In the genomic region with DNA sequence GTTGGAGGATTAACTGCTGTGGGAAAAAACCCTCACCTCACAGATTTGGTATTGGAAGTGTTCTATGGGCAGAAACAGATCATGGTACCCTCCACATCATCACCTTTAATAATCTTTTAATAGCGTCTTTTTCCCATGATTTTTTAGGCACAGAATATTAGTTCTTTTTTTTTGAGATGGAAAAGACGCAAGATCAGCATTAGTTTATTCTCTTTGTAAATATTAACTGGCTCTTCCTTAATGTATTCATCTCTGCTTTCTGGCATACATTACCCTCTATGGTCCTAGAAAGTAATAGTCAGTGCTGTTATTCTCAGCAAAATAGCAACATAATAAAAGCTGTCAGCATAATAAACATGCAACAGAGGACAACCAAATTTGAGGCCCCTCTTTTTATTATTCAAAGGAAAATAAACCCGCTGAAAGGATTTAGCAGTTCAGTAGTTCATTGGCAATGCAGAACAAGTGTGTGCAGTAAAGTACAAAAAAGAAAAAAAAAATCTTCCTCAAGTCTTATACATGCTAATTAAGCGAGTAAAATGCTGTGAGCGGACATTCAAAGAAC, we compare ENCODE assay signal across 28 cellular contexts. TPM values are rescaled to one million over a fixed set of nuclear protein-coding genes. Genes with fewer than 3 reads are reported as not detected.
A peak's percentile ranks its signal among the peaks of the same experiment; 100 is the strongest.
DNase-seq lines count a peak whose midpoint lies in the region; ATAC-seq, FAIRE-seq and TF ChIP-seq lines count a peak whose summit lies in the region.
"Had no signal": no experiment of that assay in that cellular context is flagged by ENCODE, and none has a peak within 500 bp of the region (broad histone marks: within the 10 kb centered on the region; RNA-seq: fewer than 3 reads in every experiment).

No MANE protein-coding gene starts in this region.

- no peak overlapping the region for H2BK12ac ChIP-seq in neuronal stem cell (ENCODE audit: low read length)

- H4K91ac ChIP-seq in neuronal stem cell (ENCODE audit: low read depth, low read length, poor library complexity): no peak overlapping the region

- POLR2A ChIA-PET in A549 (lab: Yijun Ruan, JAX): no interaction called here

- CTCF ChIA-PET in A549 (lab: Yijun Ruan, JAX): no interaction called here

- H3K27ac ChIP-seq in A549: no peak overlapping the region
- H3K27ac ChIP-seq in SK-N-MC: peak overlapping the region; percentile 27; the same call in 1 of the 2 replicates
- H3K27ac ChIP-seq in neuronal stem cell (replicated peaks; ENCODE audit: low read length): no peak overlapping the region
- H3K27ac ChIP-seq: 22Rv1, BLaER1 had no signal

- 87% methylated on average over 5 of the region's 5 CpGs for WGBS in A549 (ENCODE audit: missing lambda C conversion rate)
- WGBS in neuronal stem cell (ENCODE audit: extremely low coverage in 2 of 2, insufficient read length in 2 of 2, insufficient replicate concordance in 1 of 2), 2 donors: no CpG with 5 or more reads among the region's 5 CpGs

- TF ChIP-seq RAD21 in A549 (conservative IDR thresholded peaks at IDR 0.05 in 1 of 2, IDR thresholded peaks at IDR 0.05 in 1 of 2): no peak

- DNase-seq in A549 (ENCODE audit: low read depth in 1 of 2, low spot score in 1 of 2) (no peak), SK-N-MC (ENCODE audit: low read depth, low spot score) (no peak), neuronal stem cell (ENCODE audit: low spot score) (no peak), NCI-H1930 (lab: John Stamatoyannopoulos, UW) (no peak)
- no peak for DNase-seq in activated T-cell treated with anti-CD3 and anti-CD28 coated beads, Interleukin-2, amount 50 U/mL, for 24 hours
- DNase-seq: ACHN; BE2C; C1 segment of cervical spinal cord; CD4-positive, alpha-beta memory T cell; CD4-positive, CD25-positive, alpha-beta regulatory T cell; CD8-positive, alpha-beta memory T cell; COR-L47; DMS 273 treated with DMSO at 0.1 percent for 48 hours; DMS153; DMS53; DMS79; DND-41; EL; GDM1 had no signal

- H3K4me1 Mint-ChIP-seq in nephron: peaks cover 4% of the 10 kb centered on the region
- no peaks in the 10 kb centered on the region for H3K4me1 Mint-ChIP-seq in activated T-cell treated with anti-CD3 and anti-CD28 coated beads, Interleukin-2, amount 50 U/mL, for 24 hours (ENCODE audit: low read depth)
- H3K4me1 Mint-ChIP-seq: CD14-positive monocyte; CD4-positive, alpha-beta memory T cell; CD4-positive, CD25-positive, alpha-beta regulatory T cell; CD8-positive, alpha-beta memory T cell had no signal

- peaks cover 3% of the 10 kb centered on the region for H3K27me3 Mint-ChIP-seq in nephron (ENCODE audit: low read depth)
- H3K27me3 Mint-ChIP-seq in activated T-cell treated with anti-CD3 and anti-CD28 coated beads, Interleukin-2, amount 50 U/mL, for 24 hours: no peaks in the 10 kb centered on the region
- H3K27me3 Mint-ChIP-seq: CD4-positive, CD25-positive, alpha-beta regulatory T cell; CD8-positive, alpha-beta memory T cell had no signal

- no peak overlapping the region for H2BK5ac ChIP-seq in neuronal stem cell (ENCODE audit: low read length)

- no peak overlapping the region for H3K4me3 ChIP-seq in A549
- no peak overlapping the region; the same call in 1 of the 2 replicates for H3K4me3 ChIP-seq in SK-N-MC
- H3K4me3 ChIP-seq in neuronal stem cell (ENCODE audit: low read length in 2 of 2): no peak overlapping the region
- H3K4me3 ChIP-seq: BLaER1, GM12878 had no signal

- no peak overlapping the region for H3K9ac ChIP-seq in SK-N-MC (ENCODE audit: insufficient read length)
- no peak overlapping the region for H3K9ac ChIP-seq in neuronal stem cell (ENCODE audit: low read depth, low read length, poor library complexity)
- H3K9ac ChIP-seq: BLaER1 had no signal

- H3K4me2 ChIP-seq in A549 (no peak overlapping the region), neuronal stem cell (ENCODE audit: insufficient read depth, low read length, poor library complexity, severe bottlenecking) (no peak overlapping the region)
- H3K4me2 ChIP-seq: BLaER1 had no signal

- peak overlapping the region; percentile 64 for H2AFZ ChIP-seq in neuronal stem cell (ENCODE audit: low read length)

- H3K36me3 ChIP-seq in SK-N-MC (ENCODE audit: insufficient read depth, low read length): no peaks in the 10 kb centered on the region
- no peaks in the 10 kb centered on the region for H3K36me3 ChIP-seq in neuronal stem cell (replicated peaks in 1 of 2; ENCODE audit: control insufficient read depth in 2 of 2, insufficient read depth in 2 of 2, low read length in 2 of 2)
- H3K36me3 ChIP-seq: BE2C, BLaER1 had no signal

- no peak overlapping the region for H2BK15ac ChIP-seq in neuronal stem cell (ENCODE audit: low read length)

- H3K36me3 Mint-ChIP-seq in nephron (ENCODE audit: low read depth): no peaks in the 10 kb centered on the region
- no peaks in the 10 kb centered on the region for H3K36me3 Mint-ChIP-seq in activated T-cell treated with anti-CD3 and anti-CD28 coated beads, Interleukin-2, amount 50 U/mL, for 24 hours (ENCODE audit: low read depth)
- H3K36me3 Mint-ChIP-seq: CD14-positive monocyte; CD4-positive, alpha-beta memory T cell; CD4-positive, CD25-positive, alpha-beta regulatory T cell; CD8-positive, alpha-beta memory T cell had no signal

- no peak overlapping the region for H2BK120ac ChIP-seq in neuronal stem cell (ENCODE audit: low read depth, low read length)

- H2AK5ac ChIP-seq in neuronal stem cell (ENCODE audit: low read depth, low read length): no peak overlapping the region

- peak overlapping the region; percentile 36 to 63 (median 36) for H3K27ac Mint-ChIP-seq in nephron
- H3K27ac Mint-ChIP-seq in activated T-cell treated with anti-CD3 and anti-CD28 coated beads, Interleukin-2, amount 50 U/mL, for 24 hours: no peak overlapping the region
- H3K27ac Mint-ChIP-seq: CD14-positive monocyte; CD4-positive, alpha-beta memory T cell; CD4-positive, CD25-positive, alpha-beta regulatory T cell had no signal

- no peak overlapping the region for H3K14ac ChIP-seq in neuronal stem cell (ENCODE audit: low read length)

- no peak overlapping the region for H3K23ac ChIP-seq in neuronal stem cell (ENCODE audit: low read depth, low read length, poor library complexity)

- H3K9me3 Mint-ChIP-seq in nephron: no peaks in the 10 kb centered on the region
- H3K9me3 Mint-ChIP-seq in activated T-cell treated with anti-CD3 and anti-CD28 coated beads, Interleukin-2, amount 50 U/mL, for 24 hours: no peaks in the 10 kb centered on the region
- H3K9me3 Mint-ChIP-seq: CD8-positive, alpha-beta memory T cell had no signal

- H3K79me1 ChIP-seq in neuronal stem cell (ENCODE audit: low read depth, low read length): no peaks in the 10 kb centered on the region

- no peak for TF ChIP-seq POLR2A in A549 (IDR thresholded peaks at IDR 0.05; ENCODE audit: low read length)

- no peak for FAIRE-seq in A549 (lab: Jason Lieb, UNC)
- FAIRE-seq: GM12878, GM12892, GM18507 had no signal

- no peak for TF ChIP-seq EP300 in A549 (IDR thresholded peaks at IDR 0.05)

- H3K9me3 ChIP-seq in A549 (no peaks in the 10 kb centered on the region), SK-N-MC (ENCODE audit: low read depth, low read length) (no peaks in the 10 kb centered on the region), neuronal stem cell (replicated peaks in 1 of 2; ENCODE audit: control insufficient read depth in 2 of 2, insufficient read depth in 1 of 2, low read depth in 1 of 2, low read length in 2 of 2) (no peaks in the 10 kb centered on the region)
- H3K9me3 ChIP-seq: BE2C, BLaER1 had no signal

- H4K8ac ChIP-seq in neuronal stem cell (ENCODE audit: low read depth, low read length): no peak overlapping the region

- no peaks in the 10 kb centered on the region for H3K27me3 ChIP-seq in neuronal stem cell (ENCODE audit: control insufficient read depth in 3 of 3, insufficient read depth in 3 of 3, low read depth in 1 of 3, low read length in 3 of 3)
- H3K27me3 ChIP-seq: BE2C, BLaER1 had no signal

- ATAC-seq in A549 (no peak), HG02840 (IDR thresholded peaks at IDR 0.05; ENCODE audit: low FRiP score, unreplicated experiment) (no peak)
- ATAC-seq: GM12878 had no signal

- H3K18ac ChIP-seq in neuronal stem cell (ENCODE audit: low read length): no peak overlapping the region

- no peak for TF ChIP-seq CTCF in A549 (IDR thresholded peaks at IDR 0.05)
- no peak for TF ChIP-seq CTCF in nephron (IDR thresholded peaks at IDR 0.05; ENCODE audit: unreplicated experiment in 3 of 3)

- H3K4me3 Mint-ChIP-seq in nephron: no peak overlapping the region
- no peak overlapping the region for H3K4me3 Mint-ChIP-seq in activated T-cell treated with anti-CD3 and anti-CD28 coated beads, Interleukin-2, amount 50 U/mL, for 24 hours
- H3K4me3 Mint-ChIP-seq: CD14-positive monocyte; CD4-positive, alpha-beta memory T cell; CD4-positive, CD25-positive, alpha-beta regulatory T cell; CD8-positive, alpha-beta memory T cell had no signal

- H3K4ac ChIP-seq in neuronal stem cell (ENCODE audit: low read length): no peak overlapping the region

- H3K4me1 ChIP-seq in A549 (no peaks in the 10 kb centered on the region), neuronal stem cell (ENCODE audit: control insufficient read depth in 2 of 2, insufficient read depth in 1 of 2, low read depth in 1 of 2, low read length in 2 of 2) (peaks cover 0 to 7% of the 10 kb centered on the region in 2 donors)
- H3K4me1 ChIP-seq: BE2C, BLaER1 had no signal

TF ChIP-seq in A549, 52 proteins besides CTCF, POLR2A, EP300 and RAD21:
- TF ChIP-seq MAFK (IDR thresholded peaks at IDR 0.05; ENCODE audit: partially characterized antibody): peak; percentile 57
- TF ChIP-seq MAZ (IDR thresholded peaks at IDR 0.05; ENCODE audit: borderline replicate concordance, low read depth, low read length): no peak

RNA-seq across cellular contexts. Expression of a gene that starts 37.5 kb away (rescaled TPM):
- polyA plus RNA-seq in A549 (2011; rRNA removed) (not detected in 2 replicates), A549 (2017; fragmentation: RNase III; extraction: RNeasy Plus Mini Kit Qiagen cat#74134 plus additional on column Dnase treatment) (not detected in 3 replicates)
- not detected in 2 replicates for polyA plus RNA-seq in A549 (2012; cell fraction: cytosol; rRNA removed)
- not detected in 2 replicates for polyA plus RNA-seq in A549 (2012; cell fraction: nucleus; rRNA removed)
- polyA minus RNA-seq in A549 (2011; rRNA and poly(A)+ RNA removed): not detected in 2 replicates
- polyA plus RNA-seq in neuronal stem cell (2013, experiment 1 of 2): not detected
- not detected for polyA plus RNA-seq in neuronal stem cell (2013, experiment 2 of 2)
- polyA plus RNA-seq: AG04450; CD14-positive monocyte; CD4-positive, alpha-beta memory T cell; GM12878 had no signal
